Comparison of ENCODE assay signal across 7 cellular contexts in genomic region chr9:127505396-127506116, GRCh38. TPM values are rescaled to one million over a fixed set of nuclear protein-coding genes. Genes with fewer than 3 reads are reported as not detected.
DNase-seq lines count a peak whose midpoint lies in the region; ATAC-seq and TF ChIP-seq lines count a peak whose summit lies in the region.

No MANE protein-coding gene starts in this region.

- H3K27me3 Mint-ChIP-seq in stimulated activated naive B cell treated with anti-CD40 and anti-IgM and Interleukin-4, amounts not matched to agents 10 μg/mL and 1 μg/mL and 100 μg/mL, for 72 hours = no peaks in the 10 kb centered on the region

- H3K27ac Mint-ChIP-seq in stimulated activated naive B cell treated with anti-CD40 and anti-IgM and Interleukin-4, amounts not matched to agents 10 μg/mL and 1 μg/mL and 100 μg/mL, for 72 hours = no peak overlapping the region

- peak; percentile 75 for DNase-seq in GM10266 (ENCODE audit: extremely low spot score)
- peak; percentile 55 for DNase-seq in M059J (ENCODE audit: low read depth)
- DNase-seq in activated naive CD4-positive, alpha-beta T cell treated with Interleukin-2 at 50 U/mL for 16 hours = peak; percentile 21
- peak; percentile 72 for DNase-seq in hepatic stellate cell (ENCODE audit: low spot score)
- peak; percentile 21 for DNase-seq in stimulated activated naive B cell treated with anti-CD40 and anti-IgM and Interleukin-4, amounts not matched to agents 10 μg/mL and 1 μg/mL and 100 μg/mL, for 72 hours
- DNase-seq in GF-D8 (lab: John Stamatoyannopoulos, UW) = no peak

- peaks cover 6 to 7% of the 10 kb centered on the region in 2 donors for H3K36me3 Mint-ChIP-seq in stimulated activated naive B cell treated with anti-CD40 and anti-IgM and Interleukin-4, amounts not matched to agents 10 μg/mL and 1 μg/mL and 100 μg/mL, for 72 hours

- H3K9me3 Mint-ChIP-seq in stimulated activated naive B cell treated with anti-CD40 and anti-IgM and Interleukin-4, amounts not matched to agents 10 μg/mL and 1 μg/mL and 100 μg/mL, for 72 hours = no peaks in the 10 kb centered on the region

- H3K4me1 Mint-ChIP-seq in stimulated activated naive B cell treated with anti-CD40 and anti-IgM and Interleukin-4, amounts not matched to agents 10 μg/mL and 1 μg/mL and 100 μg/mL, for 72 hours = no peaks in the 10 kb centered on the region

- no peak overlapping the region for H3K4me3 Mint-ChIP-seq in stimulated activated naive B cell treated with anti-CD40 and anti-IgM and Interleukin-4, amounts not matched to agents 10 μg/mL and 1 μg/mL and 100 μg/mL, for 72 hours

- TF ChIP-seq CTCF in GM10266 (IDR thresholded peaks at IDR 0.05; ENCODE audit: control insufficient read depth, insufficient read depth, low read depth, missing control alignments) = peak; percentile 52

- ATAC-seq in stimulated activated naive B cell treated with anti-CD40 and anti-IgM and Interleukin-4, amounts not matched to agents 10 μg/mL and 1 μg/mL and 100 μg/mL, for 72 hours (replicated peaks) = peak; percentile 57 to 66
- no peak for ATAC-seq in HG03457 (IDR thresholded peaks at IDR 0.05; ENCODE audit: unreplicated experiment)

RNA-seq across cellular contexts. Expression of gene LRSAM1, which starts 54.2 kb away (rescaled TPM):
- total RNA-seq in M059J (2014; rRNA removed; shearing (Covaris generic)) = 9.5 and 12.4 TPM in 2 replicates

RNA-seq across cellular contexts. Expression of gene RPL12, which starts 54.4 kb away (rescaled TPM):
- 1,304 and 1,604 TPM in 2 replicates for total RNA-seq in M059J (2014; rRNA removed; shearing (Covaris generic))
